Comparison of ENCODE assay signal across 1 cellular context in the genomic region with DNA sequence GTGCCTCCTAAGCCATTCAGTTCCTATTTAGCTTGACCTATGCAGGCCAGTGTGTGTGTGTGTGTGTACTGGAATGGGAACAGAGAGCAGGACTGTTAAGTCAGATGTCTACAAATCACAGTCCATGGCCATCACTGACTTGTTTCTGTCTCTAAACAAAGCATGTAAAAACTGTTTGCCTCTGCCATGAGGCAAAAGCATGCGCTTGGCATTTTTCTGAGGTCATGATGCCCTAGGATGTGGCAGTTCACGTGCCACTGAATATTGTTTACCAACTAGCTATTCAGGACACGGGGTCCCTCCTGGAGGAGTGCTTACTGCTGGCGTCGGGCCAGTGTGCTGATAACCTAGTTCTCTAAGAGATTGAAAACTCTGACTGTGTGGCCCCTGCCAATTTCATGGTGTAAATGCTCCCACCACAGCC.
TF ChIP-seq lines count a peak whose summit lies in the region.

No MANE protein-coding gene starts in this region.

TF ChIP-seq in HepG2, 621 proteins besides CTCF, POLR2A, EP300 and RAD21 (continued from another document):
- TF ChIP-seq AHR (CRISPR knock-in tag; IDR thresholded peaks at IDR 0.05), result no peak
- TF ChIP-seq ZNF619 (CRISPR knock-in tag; IDR thresholded peaks at IDR 0.05), result no peak
- no peak for TF ChIP-seq DR1 (CRISPR knock-in tag; IDR thresholded peaks at IDR 0.05)
- TF ChIP-seq ATM (IDR thresholded peaks at IDR 0.05; ENCODE audit: borderline replicate concordance), result no peak
- TF ChIP-seq SMAD3 (CRISPR knock-in tag; IDR thresholded peaks at IDR 0.05), result peak; percentile 91
- TF ChIP-seq, protein P1, sequence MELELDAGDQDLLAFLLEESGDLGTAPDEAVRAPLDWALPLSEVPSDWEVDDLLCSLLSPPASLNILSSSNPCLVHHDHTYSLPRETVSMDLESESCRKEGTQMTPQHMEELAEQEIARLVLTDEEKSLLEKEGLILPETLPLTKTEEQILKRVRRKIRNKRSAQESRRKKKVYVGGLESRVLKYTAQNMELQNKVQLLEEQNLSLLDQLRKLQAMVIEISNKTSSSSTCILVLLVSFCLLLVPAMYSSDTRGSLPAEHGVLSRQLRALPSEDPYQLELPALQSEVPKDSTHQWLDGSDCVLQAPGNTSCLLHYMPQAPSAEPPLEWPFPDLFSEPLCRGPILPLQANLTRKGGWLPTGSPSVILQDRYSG (CRISPR knock-in tag; IDR thresholded peaks at IDR 0.05), result no peak
- TF ChIP-seq ZNF124 (CRISPR knock-in tag; IDR thresholded peaks at IDR 0.05), result no peak
- TF ChIP-seq, protein P2, sequence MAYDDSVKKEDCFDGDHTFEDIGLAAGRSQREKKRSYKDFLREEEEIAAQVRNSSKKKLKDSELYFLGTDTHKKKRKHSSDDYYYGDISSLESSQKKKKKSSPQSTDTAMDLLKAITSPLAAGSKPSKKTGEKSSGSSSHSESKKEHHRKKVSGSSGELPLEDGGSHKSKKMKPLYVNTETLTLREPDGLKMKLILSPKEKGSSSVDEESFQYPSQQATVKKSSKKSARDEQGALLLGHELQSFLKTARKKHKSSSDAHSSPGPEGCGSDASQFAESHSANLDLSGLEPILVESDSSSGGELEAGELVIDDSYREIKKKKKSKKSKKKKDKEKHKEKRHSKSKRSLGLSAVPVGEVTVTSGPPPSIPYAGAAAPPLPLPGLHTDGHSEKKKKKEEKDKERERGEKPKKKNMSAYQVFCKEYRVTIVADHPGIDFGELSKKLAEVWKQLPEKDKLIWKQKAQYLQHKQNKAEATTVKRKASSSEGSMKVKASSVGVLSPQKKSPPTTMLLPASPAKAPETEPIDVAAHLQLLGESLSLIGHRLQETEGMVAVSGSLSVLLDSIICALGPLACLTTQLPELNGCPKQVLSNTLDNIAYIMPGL (CRISPR knock-in tag; IDR thresholded peaks at IDR 0.05; ENCODE audit: borderline replicate concordance in 1 of 2, low read depth in 1 of 2), result 0 out of 4 replicates have a peak, but pooled peaks of 1 of the 2 experiments have one; percentile 51
- 0 out of 2 replicates have a peak, but pooled peaks have one; percentile 54 for TF ChIP-seq TSC22D2 (CRISPR knock-in tag; IDR thresholded peaks at IDR 0.05; ENCODE audit: borderline replicate concordance)
- no peak for TF ChIP-seq ZNF570 (CRISPR knock-in tag; IDR thresholded peaks at IDR 0.05; ENCODE audit: borderline replicate concordance)
- no peak for TF ChIP-seq MYNN (CRISPR knock-in tag; IDR thresholded peaks at IDR 0.05; ENCODE audit: low read depth)
- TF ChIP-seq ZNF7 (CRISPR knock-in tag; IDR thresholded peaks at IDR 0.05), result no peak
- no peak for TF ChIP-seq TAF1 (CRISPR knock-in tag; IDR thresholded peaks at IDR 0.05)
- 0 out of 2 replicates have a peak, but pooled peaks have one; percentile 43 for TF ChIP-seq KDM2A (CRISPR knock-in tag; IDR thresholded peaks at IDR 0.05; ENCODE audit: borderline replicate concordance, low read depth)
- TF ChIP-seq ZNF788 (CRISPR knock-in tag; IDR thresholded peaks at IDR 0.05; ENCODE audit: borderline replicate concordance), result peak; percentile 74; the same call in 1 of the 2 replicates
- TF ChIP-seq, protein P3, sequence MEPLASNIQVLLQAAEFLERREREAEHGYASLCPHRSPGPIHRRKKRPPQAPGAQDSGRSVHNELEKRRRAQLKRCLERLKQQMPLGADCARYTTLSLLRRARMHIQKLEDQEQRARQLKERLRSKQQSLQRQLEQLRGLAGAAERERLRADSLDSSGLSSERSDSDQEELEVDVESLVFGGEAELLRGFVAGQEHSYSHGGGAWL (CRISPR knock-in tag; IDR thresholded peaks at IDR 0.05), result no peak
- peak; percentile 69; the same call in 1 of the 2 replicates for TF ChIP-seq ZNF264 (CRISPR knock-in tag; IDR thresholded peaks at IDR 0.05)
- TF ChIP-seq, protein P4, sequence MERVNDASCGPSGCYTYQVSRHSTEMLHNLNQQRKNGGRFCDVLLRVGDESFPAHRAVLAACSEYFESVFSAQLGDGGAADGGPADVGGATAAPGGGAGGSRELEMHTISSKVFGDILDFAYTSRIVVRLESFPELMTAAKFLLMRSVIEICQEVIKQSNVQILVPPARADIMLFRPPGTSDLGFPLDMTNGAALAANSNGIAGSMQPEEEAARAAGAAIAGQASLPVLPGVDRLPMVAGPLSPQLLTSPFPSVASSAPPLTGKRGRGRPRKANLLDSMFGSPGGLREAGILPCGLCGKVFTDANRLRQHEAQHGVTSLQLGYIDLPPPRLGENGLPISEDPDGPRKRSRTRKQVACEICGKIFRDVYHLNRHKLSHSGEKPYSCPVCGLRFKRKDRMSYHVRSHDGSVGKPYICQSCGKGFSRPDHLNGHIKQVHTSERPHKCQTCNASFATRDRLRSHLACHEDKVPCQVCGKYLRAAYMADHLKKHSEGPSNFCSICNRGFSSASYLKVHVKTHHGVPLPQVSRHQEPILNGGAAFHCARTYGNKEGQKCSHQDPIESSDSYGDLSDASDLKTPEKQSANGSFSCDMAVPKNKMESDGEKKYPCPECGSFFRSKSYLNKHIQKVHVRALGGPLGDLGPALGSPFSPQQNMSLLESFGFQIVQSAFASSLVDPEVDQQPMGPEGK (CRISPR knock-in tag; IDR thresholded peaks at IDR 0.05), result no peak
- no peak for TF ChIP-seq RAD51 (IDR thresholded peaks at IDR 0.05; ENCODE audit: borderline replicate concordance)
- TF ChIP-seq ZNF644 (CRISPR knock-in tag; IDR thresholded peaks at IDR 0.05; ENCODE audit: low read depth), result peak; percentile 85
- TF ChIP-seq TEAD2 (CRISPR knock-in tag; IDR thresholded peaks at IDR 0.05), result no peak
- no peak for TF ChIP-seq SMARCC2 (IDR thresholded peaks at IDR 0.05)
- TF ChIP-seq ZNF615 (CRISPR knock-in tag; IDR thresholded peaks at IDR 0.05; ENCODE audit: borderline replicate concordance), result no peak
- TF ChIP-seq SATB2 (CRISPR knock-in tag; IDR thresholded peaks at IDR 0.05), result no peak
- no peak for TF ChIP-seq ZNF382 (CRISPR knock-in tag; IDR thresholded peaks at IDR 0.05; ENCODE audit: borderline replicate concordance)
- TF ChIP-seq ZSCAN25 (CRISPR knock-in tag; IDR thresholded peaks at IDR 0.05), result 0 out of 2 replicates have a peak, but pooled peaks have one; percentile 26
- TF ChIP-seq ZBTB1 (CRISPR knock-in tag; IDR thresholded peaks at IDR 0.05; ENCODE audit: borderline replicate concordance), result no peak
- TF ChIP-seq SP140L (CRISPR knock-in tag; IDR thresholded peaks at IDR 0.05; ENCODE audit: borderline replicate concordance), result no peak
- no peak for TF ChIP-seq GPN1 (CRISPR knock-in tag; IDR thresholded peaks at IDR 0.05; ENCODE audit: borderline replicate concordance)
- no peak for TF ChIP-seq ZNF3 (CRISPR knock-in tag; IDR thresholded peaks at IDR 0.05)
- TF ChIP-seq, protein P5, sequence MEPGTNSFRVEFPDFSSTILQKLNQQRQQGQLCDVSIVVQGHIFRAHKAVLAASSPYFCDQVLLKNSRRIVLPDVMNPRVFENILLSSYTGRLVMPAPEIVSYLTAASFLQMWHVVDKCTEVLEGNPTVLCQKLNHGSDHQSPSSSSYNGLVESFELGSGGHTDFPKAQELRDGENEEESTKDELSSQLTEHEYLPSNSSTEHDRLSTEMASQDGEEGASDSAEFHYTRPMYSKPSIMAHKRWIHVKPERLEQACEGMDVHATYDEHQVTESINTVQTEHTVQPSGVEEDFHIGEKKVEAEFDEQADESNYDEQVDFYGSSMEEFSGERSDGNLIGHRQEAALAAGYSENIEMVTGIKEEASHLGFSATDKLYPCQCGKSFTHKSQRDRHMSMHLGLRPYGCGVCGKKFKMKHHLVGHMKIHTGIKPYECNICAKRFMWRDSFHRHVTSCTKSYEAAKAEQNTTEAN (CRISPR knock-in tag; conservative IDR thresholded peaks at IDR 0.05), result peak; percentile 90; the same call in 1 of the 2 replicates
- TF ChIP-seq ONECUT2 (CRISPR knock-in tag; IDR thresholded peaks at IDR 0.05), result no peak
- no peak for TF ChIP-seq FOSL1 (CRISPR knock-in tag; IDR thresholded peaks at IDR 0.05; ENCODE audit: borderline replicate concordance)
- TF ChIP-seq HDAC6 (IDR thresholded peaks at IDR 0.05; ENCODE audit: low read depth, low read length), result no peak
- TF ChIP-seq NR2F1 (CRISPR knock-in tag; IDR thresholded peaks at IDR 0.05), result peak; percentile 68 to 85
- TF ChIP-seq ZNF350 (CRISPR knock-in tag; IDR thresholded peaks at IDR 0.05; ENCODE audit: borderline replicate concordance, low read depth), result peak; percentile 74
- no peak for TF ChIP-seq HNF4G (IDR thresholded peaks at IDR 0.05; ENCODE audit: borderline replicate concordance, low read depth, low read length)
- peak; percentile 82; the same call in 1 of the 2 replicates for TF ChIP-seq HNF4G (CRISPR knock-in tag; IDR thresholded peaks at IDR 0.05; ENCODE audit: borderline replicate concordance, low read depth)
- no peak for TF ChIP-seq CCAR2 (optimal IDR thresholded peaks at IDR 0.05; ENCODE audit: low read depth, low read length)
- TF ChIP-seq, protein P6, sequence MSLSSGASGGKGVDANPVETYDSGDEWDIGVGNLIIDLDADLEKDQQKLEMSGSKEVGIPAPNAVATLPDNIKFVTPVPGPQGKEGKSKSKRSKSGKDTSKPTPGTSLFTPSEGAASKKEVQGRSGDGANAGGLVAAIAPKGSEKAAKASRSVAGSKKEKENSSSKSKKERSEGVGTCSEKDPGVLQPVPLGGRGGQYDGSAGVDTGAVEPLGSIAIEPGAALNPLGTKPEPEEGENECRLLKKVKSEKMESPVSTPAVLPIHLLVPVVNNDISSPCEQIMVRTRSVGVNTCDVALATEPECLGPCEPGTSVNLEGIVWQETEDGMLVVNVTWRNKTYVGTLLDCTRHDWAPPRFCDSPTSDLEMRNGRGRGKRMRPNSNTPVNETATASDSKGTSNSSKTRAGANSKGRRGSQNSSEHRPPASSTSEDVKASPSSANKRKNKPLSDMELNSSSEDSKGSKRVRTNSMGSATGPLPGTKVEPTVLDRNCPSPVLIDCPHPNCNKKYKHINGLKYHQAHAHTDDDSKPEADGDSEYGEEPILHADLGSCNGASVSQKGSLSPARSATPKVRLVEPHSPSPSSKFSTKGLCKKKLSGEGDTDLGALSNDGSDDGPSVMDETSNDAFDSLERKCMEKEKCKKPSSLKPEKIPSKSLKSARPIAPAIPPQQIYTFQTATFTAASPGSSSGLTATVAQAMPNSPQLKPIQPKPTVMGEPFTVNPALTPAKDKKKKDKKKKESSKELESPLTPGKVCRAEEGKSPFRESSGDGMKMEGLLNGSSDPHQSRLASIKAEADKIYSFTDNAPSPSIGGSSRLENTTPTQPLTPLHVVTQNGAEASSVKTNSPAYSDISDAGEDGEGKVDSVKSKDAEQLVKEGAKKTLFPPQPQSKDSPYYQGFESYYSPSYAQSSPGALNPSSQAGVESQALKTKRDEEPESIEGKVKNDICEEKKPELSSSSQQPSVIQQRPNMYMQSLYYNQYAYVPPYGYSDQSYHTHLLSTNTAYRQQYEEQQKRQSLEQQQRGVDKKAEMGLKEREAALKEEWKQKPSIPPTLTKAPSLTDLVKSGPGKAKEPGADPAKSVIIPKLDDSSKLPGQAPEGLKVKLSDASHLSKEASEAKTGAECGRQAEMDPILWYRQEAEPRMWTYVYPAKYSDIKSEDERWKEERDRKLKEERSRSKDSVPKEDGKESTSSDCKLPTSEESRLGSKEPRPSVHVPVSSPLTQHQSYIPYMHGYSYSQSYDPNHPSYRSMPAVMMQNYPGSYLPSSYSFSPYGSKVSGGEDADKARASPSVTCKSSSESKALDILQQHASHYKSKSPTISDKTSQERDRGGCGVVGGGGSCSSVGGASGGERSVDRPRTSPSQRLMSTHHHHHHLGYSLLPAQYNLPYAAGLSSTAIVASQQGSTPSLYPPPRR (CRISPR knock-in tag; IDR thresholded peaks at IDR 0.05; ENCODE audit: borderline replicate concordance), result peak; percentile 91
- no peak for TF ChIP-seq ZZZ3 (CRISPR knock-in tag; IDR thresholded peaks at IDR 0.05; ENCODE audit: borderline replicate concordance)
- no peak for TF ChIP-seq ZNF616 (CRISPR knock-in tag; IDR thresholded peaks at IDR 0.05; ENCODE audit: low read depth)
- TF ChIP-seq RBFOX2 (IDR thresholded peaks at IDR 0.05; ENCODE audit: low read depth, low read length), result no peak
- TF ChIP-seq KDM5A (IDR thresholded peaks at IDR 0.05; ENCODE audit: borderline replicate concordance, low read length), result no peak
